8 cellular contexts compared by ENCODE assay signal in genomic region chr18:62522178-62522509, GRCh38. TPM values are rescaled to one million over a fixed set of nuclear protein-coding genes. Genes with fewer than 3 reads are reported as not detected.
DNase-seq lines count a peak whose midpoint lies in the region; ATAC-seq and TF ChIP-seq lines count a peak whose summit lies in the region.

No MANE protein-coding gene starts in this region.

- peak; percentile 6 for ATAC-seq in HG02885 (IDR thresholded peaks at IDR 0.05; ENCODE audit: poor library complexity, unreplicated experiment)

- peak overlapping the region; percentile 73 for H3K9ac ChIP-seq in SK-N-MC (ENCODE audit: insufficient read length)

- H3K9me3 Mint-ChIP-seq in activated CD4-positive, alpha-beta T cell treated with anti-CD3 and anti-CD28 coated beads, Interleukin-2, amount 10 ng/mL, durations not matched to agents 24 days and 14 days: peaks cover 10% of the 10 kb centered on the region

- intact Hi-C loops in activated CD4-positive, alpha-beta T cell treated with anti-CD3 and anti-CD28 coated beads, Interleukin-2, amount 10 ng/mL, durations not matched to agents 24 days and 14 days (cut with micrococcal nuclease): loop anchor here (1.0 to 10.0 kb wide), 10 partner anchors 16 to 901 kb away; partner anchors contain the start of genes BCL2, KDSR, PHLPP1 and TNFRSF11A

- DNase-seq in activated CD4-positive, alpha-beta T cell treated with anti-CD3 and anti-CD28 coated beads, Interleukin-2, amount 10 ng/mL, durations not matched to agents 24 days and 14 days: no peak
- no peak for DNase-seq in activated CD4-positive, alpha-beta T cell treated with anti-CD3 and anti-CD28 coated beads for 1 hour
- no peak for DNase-seq in SK-N-MC (ENCODE audit: low read depth, low spot score)
- DNase-seq in foreskin fibroblast: peak in 1 of 2 donors; percentile 6
- DNase-seq in retina: peak; percentile 17
- no peak for DNase-seq in NCI-H1436 (lab: John Stamatoyannopoulos, UW)
- DNase-seq in NK-92 treated with Interleukin-12 subunit alpha and Interleukin-12 subunit beta, amount 100 ng/mL, for 24 hours (lab: John Stamatoyannopoulos, UW): no peak

- H3K4me3 ChIP-seq in SK-N-MC: peak overlapping the region; percentile 85
- peak overlapping the region; percentile 75 to 84 for H3K4me3 ChIP-seq in foreskin fibroblast (ENCODE audit: low read depth in 1 of 2, low read length in 2 of 2)

- peak overlapping the region; percentile 93 for H3K4me3 Mint-ChIP-seq in activated CD4-positive, alpha-beta T cell treated with anti-CD3 and anti-CD28 coated beads, Interleukin-2, amount 10 ng/mL, durations not matched to agents 24 days and 14 days

- peak overlapping the region; percentile 90 for H3K27ac Mint-ChIP-seq in activated CD4-positive, alpha-beta T cell treated with anti-CD3 and anti-CD28 coated beads, Interleukin-2, amount 10 ng/mL, durations not matched to agents 24 days and 14 days

- peaks cover 34% of the 10 kb centered on the region for H3K36me3 Mint-ChIP-seq in activated CD4-positive, alpha-beta T cell treated with anti-CD3 and anti-CD28 coated beads, Interleukin-2, amount 10 ng/mL, durations not matched to agents 24 days and 14 days (ENCODE audit: low read depth)

- H3K4me1 Mint-ChIP-seq in activated CD4-positive, alpha-beta T cell treated with anti-CD3 and anti-CD28 coated beads, Interleukin-2, amount 10 ng/mL, durations not matched to agents 24 days and 14 days: peaks cover 19% of the 10 kb centered on the region

- H3K27ac ChIP-seq in SK-N-MC: no peak overlapping the region

- H3K27me3 Mint-ChIP-seq in activated CD4-positive, alpha-beta T cell treated with anti-CD3 and anti-CD28 coated beads, Interleukin-2, amount 10 ng/mL, durations not matched to agents 24 days and 14 days: no peaks in the 10 kb centered on the region

- no peaks in the 10 kb centered on the region for H3K9me3 ChIP-seq in SK-N-MC (ENCODE audit: low read depth, low read length)

- TF ChIP-seq CTCF in foreskin fibroblast (IDR thresholded peaks at IDR 0.05; ENCODE audit: low read depth, low read length): no peak

- no peaks in the 10 kb centered on the region for H3K36me3 ChIP-seq in SK-N-MC (ENCODE audit: insufficient read depth, low read length)

RNA-seq across cellular contexts. Expression of gene ZCCHC2, which starts 0.7 kb away (rescaled TPM):
- total RNA-seq in activated CD4-positive, alpha-beta T cell treated with anti-CD3 and anti-CD28 coated beads, Interleukin-2, amount 10 ng/mL, durations not matched to agents 24 days and 14 days: 47.0 and 52.8 TPM in 2 replicates
